In genomic region chr13:74111399-74111798, GRCh38 we compare ENCODE assay signal across 16 cellular contexts.
"Had no signal": no experiment of that assay in that cellular context is flagged by ENCODE, and none has a peak within 500 bp of the region (broad histone marks: within the 10 kb centered on the region; RNA-seq: fewer than 3 reads in every experiment).

No MANE protein-coding gene starts in this region.

- ATAC-seq: activated T-cell treated with anti-CD3 and anti-CD28 coated beads, Interleukin-2, amount 50 U/mL, for 72 hours; esophagus mucosa; gastroesophageal sphincter; left cardiac atrium; lower lobe of right lung; natural killer cell treated with Interleukin-12 subunit alpha and Interleukin-12 subunit beta and Interleukin-15 and Interleukin-18, amount 100 ng/mL, for 72 hours had no signal

- H3K9me3 ChIP-seq: gastroesophageal sphincter, lower lobe of right lung, neutrophil, tibial nerve, uterus had no signal

- H3K36me3 ChIP-seq: gastroesophageal sphincter, lower lobe of right lung, neutrophil, tibial nerve, uterus, WERI-Rb-1 had no signal

- H3K27ac ChIP-seq: lower lobe of right lung, neutrophil, uterus, WERI-Rb-1 had no signal

- DNase-seq: activated CD4-positive, alpha-beta T cell treated with anti-CD3 and anti-CD28 coated beads, Interleukin-2, amount 50 U/mL, for 4 hours; activated effector memory CD4-positive, alpha-beta T cell treated with anti-CD3 and anti-CD28 coated beads, Interleukin-2, amount 50 U/mL, for 16 hours; activated naive CD4-positive, alpha-beta T cell treated with anti-CD3 and anti-CD28 coated beads, Interleukin-2, amount 50 U/mL, for 16 hours; activated T-cell treated with anti-CD3 and anti-CD28 coated beads, Interleukin-2, amount 50 U/mL, for 72 hours; effector CD8-positive, alpha-beta T cell; left cardiac atrium; lower lobe of right lung; stimulated activated CD4-positive, alpha-beta T cell treated with anti-CD3 and anti-CD28 coated beads, Interleukin-2, amount 100 ng/mL, for 24 hours; stimulated activated naive CD4-positive, alpha-beta T cell treated with Interleukin-2 at 50 U/mL for 16 hours; uterus; WERI-Rb-1 had no signal

- H3K4me3 ChIP-seq: gastroesophageal sphincter, lower lobe of right lung, tibial nerve, uterus had no signal

- H3K4me1 ChIP-seq: lower lobe of right lung, uterus had no signal

- H3K27me3 ChIP-seq: gastroesophageal sphincter, neutrophil, tibial nerve, uterus had no signal
